Comparison of ENCODE assay signal across 26 cellular contexts in the genomic region with DNA sequence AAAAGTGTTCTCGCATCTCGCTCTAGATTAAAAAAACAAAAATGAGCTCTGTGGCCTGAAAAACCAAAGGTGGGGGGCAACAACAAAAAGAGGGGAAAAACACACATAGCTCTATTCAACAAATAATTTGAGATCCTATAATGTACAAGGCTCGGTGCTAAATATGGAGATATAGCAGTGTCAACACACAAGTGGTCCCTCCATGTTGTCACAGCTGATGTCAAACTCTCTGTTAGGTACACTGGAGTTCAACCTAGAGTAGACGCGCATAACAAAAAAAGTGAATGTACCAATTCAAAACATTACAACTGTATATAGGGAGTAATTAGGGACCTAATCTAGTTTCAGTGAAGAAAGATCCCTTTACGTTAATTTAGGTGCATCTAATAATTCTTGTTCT. TPM values are rescaled to one million over a fixed set of nuclear protein-coding genes. Genes with fewer than 3 reads are reported as not detected.
DNase-seq lines count a peak whose midpoint lies in the region; ATAC-seq lines count a peak whose summit lies in the region.
"Had no signal": no experiment of that assay in that cellular context is flagged by ENCODE, and none has a peak within 500 bp of the region (broad histone marks: within the 10 kb centered on the region; RNA-seq: fewer than 3 reads in every experiment).

No MANE protein-coding gene starts in this region.

- no peak for ATAC-seq in stimulated activated naive CD8-positive, alpha-beta T cell treated with anti-CD3 and anti-CD28 coated beads, Interleukin-15, Interleukin-2, amounts not matched to agents 100 U/mL and 50 U/mL, for 24 hours
- no peak for ATAC-seq in T-helper 17 cell
- ATAC-seq in esophagus mucosa, result no peak
- ATAC-seq: gastrocnemius medialis; K562; stimulated activated naive CD8-positive, alpha-beta T cell treated with anti-CD3 and anti-CD28 coated beads, Interleukin-15, amount 100 ng/mL, for 72 hours had no signal

- H3K27me3 Mint-ChIP-seq in stimulated activated naive CD8-positive, alpha-beta T cell treated with anti-CD3 and anti-CD28 coated beads, Interleukin-15, Interleukin-2, amounts not matched to agents 100 ng/mL and 50 ng/mL, for 24 hours, result no peaks in the 10 kb centered on the region
- H3K27me3 Mint-ChIP-seq in T-helper 17 cell (no peaks in the 10 kb centered on the region), immature natural killer cell (ENCODE audit: low read depth in 3 of 3) (peaks cover 7 to 30% (median 26%) of the 10 kb centered on the region in 3 donors)
- H3K27me3 Mint-ChIP-seq: activated B cell treated with CpG ODN at 0.5 μM for 24 hours; CD4-positive, alpha-beta T cell; stimulated activated naive CD8-positive, alpha-beta T cell treated with anti-CD3 and anti-CD28 coated beads, Interleukin-15, amount 100 ng/mL, for 72 hours had no signal

- H3K4me1 Mint-ChIP-seq in stimulated activated naive CD8-positive, alpha-beta T cell treated with anti-CD3 and anti-CD28 coated beads, Interleukin-15, Interleukin-2, amounts not matched to agents 100 ng/mL and 50 ng/mL, for 24 hours (ENCODE audit: low read depth), result peaks cover 73% of the 10 kb centered on the region
- H3K4me1 Mint-ChIP-seq in T-helper 17 cell (peaks cover 46% of the 10 kb centered on the region), immature natural killer cell (peaks cover 34 to 66% of the 10 kb centered on the region in 2 donors)

- H3K9me3 Mint-ChIP-seq in stimulated activated naive CD8-positive, alpha-beta T cell treated with anti-CD3 and anti-CD28 coated beads, Interleukin-15, Interleukin-2, amounts not matched to agents 100 ng/mL and 50 ng/mL, for 24 hours, result no peaks in the 10 kb centered on the region
- H3K9me3 Mint-ChIP-seq in immature natural killer cell, result no peaks in the 10 kb centered on the region
- H3K9me3 Mint-ChIP-seq: activated B cell treated with CpG ODN at 0.5 μM for 24 hours; CD4-positive, alpha-beta T cell; stimulated activated naive CD8-positive, alpha-beta T cell treated with anti-CD3 and anti-CD28 coated beads, Interleukin-15, amount 100 ng/mL, for 72 hours had no signal

- H3K36me3 Mint-ChIP-seq in stimulated activated naive CD8-positive, alpha-beta T cell treated with anti-CD3 and anti-CD28 coated beads, Interleukin-15, Interleukin-2, amounts not matched to agents 100 ng/mL and 50 ng/mL, for 24 hours (ENCODE audit: low read depth), result peaks cover 99% of the 10 kb centered on the region
- peaks cover 26% of the 10 kb centered on the region for H3K36me3 Mint-ChIP-seq in T-helper 17 cell (ENCODE audit: low read depth)
- H3K36me3 Mint-ChIP-seq in immature natural killer cell, result peaks cover 70 to 84% (median 81%) of the 10 kb centered on the region in 3 donors

- no peaks in the 10 kb centered on the region for H3K9me3 ChIP-seq in T-helper 17 cell (ENCODE audit: control insufficient read depth, low read length, poor library complexity, severe bottlenecking)
- H3K9me3 ChIP-seq: esophagus squamous epithelium, gastrocnemius medialis, SK-N-SH, tibial artery had no signal

- peak overlapping the region; percentile 59 for H3K27ac Mint-ChIP-seq in stimulated activated naive CD8-positive, alpha-beta T cell treated with anti-CD3 and anti-CD28 coated beads, Interleukin-15, Interleukin-2, amounts not matched to agents 100 ng/mL and 50 ng/mL, for 24 hours
- peak overlapping the region; percentile 73 for H3K27ac Mint-ChIP-seq in T-helper 17 cell
- peak overlapping the region in 5 of 6 donors; percentile 13 to 65 (median 25) for H3K27ac Mint-ChIP-seq in immature natural killer cell
- H3K27ac Mint-ChIP-seq: activated B cell treated with CpG ODN at 0.5 μM for 24 hours; CD4-positive, alpha-beta T cell had no signal

- peak overlapping the region; percentile 99 for H3K4me3 Mint-ChIP-seq in stimulated activated naive CD8-positive, alpha-beta T cell treated with anti-CD3 and anti-CD28 coated beads, Interleukin-15, Interleukin-2, amounts not matched to agents 100 ng/mL and 50 ng/mL, for 24 hours
- H3K4me3 Mint-ChIP-seq in T-helper 17 cell, result peak overlapping the region; percentile 55
- no peak overlapping the region for H3K4me3 Mint-ChIP-seq in immature natural killer cell
- H3K4me3 Mint-ChIP-seq: activated B cell treated with CpG ODN at 0.5 μM for 24 hours; CD4-positive, alpha-beta T cell had no signal

- no peak for DNase-seq in stimulated activated naive CD8-positive, alpha-beta T cell treated with anti-CD3 and anti-CD28 coated beads, Interleukin-15, Interleukin-2, amounts not matched to agents 100 U/mL and 50 U/mL, for 24 hours
- DNase-seq in T-helper 17 cell (no peak), immature natural killer cell (no peak), mesenteric fat pad (ENCODE audit: low spot score) (no peak), NCI-H510A treated with DMSO at 0.1 percent for 48 hours (lab: John Stamatoyannopoulos, UW) (no peak), DMS53 treated with DMSO at 0.1 percent for 48 hours (lab: John Stamatoyannopoulos, UW; ENCODE audit: unreplicated experiment) (no peak)
- DNase-seq: activated B cell treated with CpG ODN at 0.5 μM for 24 hours; activated effector memory CD4-positive, alpha-beta T cell treated with anti-CD3 and anti-CD28 coated beads, Interleukin-2, amount 50 U/mL, for 16 hours; CD4-positive, alpha-beta T cell; effector memory CD4-positive, alpha-beta T cell; esophagus squamous epithelium; gastrocnemius medialis; H7; islet precursor cell; NCI-H146; NCI-H524 treated with DMSO at 0.1 percent for 48 hours; occipital lobe; SK-N-SH; small intestine; stimulated activated CD4-positive, alpha-beta T cell treated with anti-CD3 and anti-CD28 coated beads, Interleukin-2, amount 100 ng/mL, for 24 hours; stimulated activated naive CD8-positive, alpha-beta T cell treated with anti-CD3 and anti-CD28 coated beads, Interleukin-15, amount 100 ng/mL, for 72 hours; T1000; tibial artery had no signal

RNA-seq across cellular contexts. Expression of gene NCL, which starts 5.9 kb away (rescaled TPM):
- total RNA-seq in T-helper 17 cell (100 to 1,000 TPM; 385 to 428 TPM), mesenteric fat pad (512 TPM), esophagus mucosa (403 TPM)
- 100 to 1,000 TPM; 110 to 602 (median 239) TPM for polyA plus RNA-seq in immature natural killer cell

Comparison
In these comparisons a context has a peak if more than half of its experiments do, and no peak if none do; other contexts are left out.
1. H3K4me3 Mint-ChIP-seq: peak in stimulated activated naive CD8-positive, alpha-beta T cell treated with anti-CD3 and anti-CD28 coated beads, Interleukin-15, Interleukin-2, amounts not matched to agents 100 ng/mL and 50 ng/mL, for 24 hours (single experiment) and T-helper 17 cell (single experiment); none in immature natural killer cell (0 of 5).
2. Peak in every context shown above with its lines, with median percentiles within 50 percentile points of each other: H3K27ac Mint-ChIP-seq.